10 cellular contexts compared by ENCODE assay signal in the genomic region with DNA sequence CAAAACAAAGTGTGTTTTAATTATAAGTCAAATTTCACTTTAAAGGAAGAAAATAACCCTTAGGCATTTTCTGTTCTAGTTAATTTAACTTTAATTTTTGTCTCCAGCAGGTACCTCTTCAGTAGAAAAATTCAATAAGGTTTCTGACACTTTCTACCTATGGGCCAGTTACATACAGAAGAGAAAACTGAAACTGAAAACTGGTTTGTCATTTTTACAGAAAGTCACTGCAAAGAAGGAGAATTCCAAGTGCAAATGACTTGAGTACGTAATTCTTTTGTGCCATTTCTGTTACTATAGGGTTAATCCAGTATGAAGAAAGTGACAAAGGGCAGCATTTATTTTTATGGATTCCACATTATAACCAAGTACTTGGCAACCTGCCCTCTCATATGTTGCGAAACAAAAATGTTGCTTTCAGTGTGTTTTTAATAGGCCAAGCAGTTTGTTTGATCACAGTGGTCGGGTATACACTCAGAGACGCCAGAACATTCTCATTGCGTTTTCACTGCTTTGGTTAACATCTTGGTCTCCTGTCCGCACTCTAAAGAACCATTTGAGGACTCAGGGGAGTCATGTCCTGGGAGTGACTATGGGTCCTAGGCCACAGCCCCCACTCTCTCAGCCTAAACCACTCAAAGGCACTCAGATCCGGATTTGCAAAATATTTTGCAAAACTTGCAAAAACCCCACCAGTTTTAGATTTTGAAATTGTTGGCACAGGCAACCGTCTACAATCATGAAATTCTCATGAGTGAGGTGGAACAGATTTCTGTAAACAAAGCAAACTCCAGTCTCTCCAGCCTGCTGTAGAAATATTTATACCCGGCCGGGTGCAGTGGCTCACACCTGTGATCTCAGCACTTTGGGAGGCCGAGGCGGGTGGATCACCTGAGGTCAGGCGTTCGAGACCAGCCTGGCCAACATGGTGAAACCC. TPM values are rescaled to one million over a fixed set of nuclear protein-coding genes. Genes with fewer than 3 reads are reported as not detected.
A peak's percentile ranks its signal among the peaks of the same experiment; 100 is the strongest.
DNase-seq lines count a peak whose midpoint lies in the region; ATAC-seq and TF ChIP-seq lines count a peak whose summit lies in the region.
"Had no signal": no experiment of that assay in that cellular context is flagged by ENCODE, and none has a peak within 500 bp of the region (broad histone marks: within the 10 kb centered on the region; RNA-seq: fewer than 3 reads in every experiment).

No MANE protein-coding gene starts in this region.

- POLR2A ChIA-PET in activated CD4-positive, alpha-beta memory T cell treated with anti-CD3 and anti-CD28 coated beads, Interleukin-2, amount 10 ng/mL, durations not matched to agents 7 days and 5 days (lab: Charles Lee): no interaction called here
- POLR2A ChIA-PET in activated CD4-positive, alpha-beta memory T cell treated with anti-CD3 and anti-CD28 coated beads for 36 hours (lab: Charles Lee): no interaction called here

- peak overlapping the region; percentile 21 for H3K27ac Mint-ChIP-seq in activated CD4-positive, alpha-beta memory T cell treated with anti-CD3 and anti-CD28 coated beads, Interleukin-2, amount 10 ng/mL, durations not matched to agents 7 days and 5 days
- H3K27ac Mint-ChIP-seq in activated CD4-positive, alpha-beta memory T cell treated with anti-CD3 and anti-CD28 coated beads for 36 hours: no peak overlapping the region
- H3K27ac Mint-ChIP-seq: CD4-positive, CD25-positive, alpha-beta regulatory T cell had no signal

- H3K27ac ChIP-seq in breast epithelium (peak overlapping the region; percentile 71 to 87), aorta (ENCODE audit: low read depth in 1 of 2, low read length in 2 of 2) (no peak overlapping the region)

- H3K4me3 Mint-ChIP-seq in activated CD4-positive, alpha-beta memory T cell treated with anti-CD3 and anti-CD28 coated beads, Interleukin-2, amount 10 ng/mL, durations not matched to agents 7 days and 5 days: no peak overlapping the region
- H3K4me3 Mint-ChIP-seq in activated CD4-positive, alpha-beta memory T cell treated with anti-CD3 and anti-CD28 coated beads for 36 hours: no peak overlapping the region

- CTCF ChIA-PET in activated CD4-positive, alpha-beta memory T cell treated with anti-CD3 and anti-CD28 coated beads, Interleukin-2, amount 10 ng/mL, durations not matched to agents 7 days and 5 days (lab: Charles Lee): no interaction called here
- CTCF ChIA-PET in activated CD4-positive, alpha-beta memory T cell treated with anti-CD3 and anti-CD28 coated beads for 36 hours (lab: Charles Lee): no interaction called here

- peaks cover 5% of the 10 kb centered on the region for H3K9me3 Mint-ChIP-seq in activated CD4-positive, alpha-beta memory T cell treated with anti-CD3 and anti-CD28 coated beads, Interleukin-2, amount 10 ng/mL, durations not matched to agents 7 days and 5 days
- no peaks in the 10 kb centered on the region for H3K9me3 Mint-ChIP-seq in activated CD4-positive, alpha-beta memory T cell treated with anti-CD3 and anti-CD28 coated beads for 36 hours

- H3K27me3 ChIP-seq in breast epithelium: no peaks in the 10 kb centered on the region
- H3K27me3 ChIP-seq in aorta (ENCODE audit: control insufficient read depth in 1 of 2, insufficient read depth in 2 of 2, low read length in 1 of 2): no peaks in the 10 kb centered on the region

- H3K9me3 ChIP-seq in breast epithelium: no peaks in the 10 kb centered on the region
- H3K9me3 ChIP-seq in aorta (ENCODE audit: control insufficient read depth, low read length): no peaks in the 10 kb centered on the region

- peak; percentile 75 for ATAC-seq in aorta (ENCODE audit: low FRiP score)

- H3K4me1 ChIP-seq in breast epithelium: no peaks in the 10 kb centered on the region
- no peaks in the 10 kb centered on the region for H3K4me1 ChIP-seq in aorta (ENCODE audit: control insufficient read depth in 1 of 2, insufficient read depth in 2 of 2, low read length in 2 of 2)

- no peak for TF ChIP-seq CTCF in breast epithelium (IDR thresholded peaks at IDR 0.05)

- H3K36me3 ChIP-seq in breast epithelium (no peaks in the 10 kb centered on the region), aorta (ENCODE audit: control insufficient read depth in 1 of 2, insufficient read depth in 2 of 2, low read length in 1 of 2) (no peaks in the 10 kb centered on the region)

- H3K4me3 ChIP-seq in breast epithelium (peak overlapping the region in 2 of 3 donors; percentile 4 to 49), aorta (ENCODE audit: low read length in 2 of 2) (peak overlapping the region in 1 of 2 donors; percentile 8)

- H3K27me3 Mint-ChIP-seq in activated CD4-positive, alpha-beta memory T cell treated with anti-CD3 and anti-CD28 coated beads, Interleukin-2, amount 10 ng/mL, durations not matched to agents 7 days and 5 days: no peaks in the 10 kb centered on the region
- no peaks in the 10 kb centered on the region for H3K27me3 Mint-ChIP-seq in activated CD4-positive, alpha-beta memory T cell treated with anti-CD3 and anti-CD28 coated beads for 36 hours
- H3K27me3 Mint-ChIP-seq: CD4-positive, CD25-positive, alpha-beta regulatory T cell had no signal

- DNase-seq in activated CD4-positive, alpha-beta memory T cell treated with anti-CD3 and anti-CD28 coated beads, Interleukin-2, amount 10 ng/mL, durations not matched to agents 7 days and 5 days: no peak
- no peak for DNase-seq in activated CD4-positive, alpha-beta memory T cell treated with anti-CD3 and anti-CD28 coated beads for 36 hours
- DNase-seq in breast epithelium (ENCODE audit: low spot score in 2 of 2) (no peak), lung microvascular endothelial cell (ENCODE audit: low read depth in 2 of 2) (peak; percentile 22 to 37), aorta (no peak), middle frontal gyrus (ENCODE audit: extremely low spot score, low spot score) (no peak), DMS153 (lab: John Stamatoyannopoulos, UW) (no peak), nucleus accumbens (lab: John Stamatoyannopoulos, UW) (no peak)
- DNase-seq: CD4-positive, CD25-positive, alpha-beta regulatory T cell; NCI-H2029 had no signal

- no peak for TF ChIP-seq POLR2A in breast epithelium (IDR thresholded peaks at IDR 0.05)

- peaks cover 13% of the 10 kb centered on the region for H3K36me3 Mint-ChIP-seq in activated CD4-positive, alpha-beta memory T cell treated with anti-CD3 and anti-CD28 coated beads, Interleukin-2, amount 10 ng/mL, durations not matched to agents 7 days and 5 days (ENCODE audit: low read depth)
- no peaks in the 10 kb centered on the region for H3K36me3 Mint-ChIP-seq in activated CD4-positive, alpha-beta memory T cell treated with anti-CD3 and anti-CD28 coated beads for 36 hours
- H3K36me3 Mint-ChIP-seq: CD4-positive, CD25-positive, alpha-beta regulatory T cell had no signal

- intact Hi-C loops in activated CD4-positive, alpha-beta memory T cell treated with anti-CD3 and anti-CD28 coated beads for 36 hours (cut with micrococcal nuclease): no loop called here
- intact Hi-C loops in breast epithelium (cut with DNase I; ENCODE audit: low total_unique reads): no loop called here
- intact Hi-C loops in aorta (cut with DNase I): no loop called here

- 20 to 23% methylated on average over 14 of the region's 14 CpGs for WGBS in aorta, 2 donors

- peaks cover 65% of the 10 kb centered on the region for H3K4me1 Mint-ChIP-seq in activated CD4-positive, alpha-beta memory T cell treated with anti-CD3 and anti-CD28 coated beads, Interleukin-2, amount 10 ng/mL, durations not matched to agents 7 days and 5 days
- peaks cover 29% of the 10 kb centered on the region for H3K4me1 Mint-ChIP-seq in activated CD4-positive, alpha-beta memory T cell treated with anti-CD3 and anti-CD28 coated beads for 36 hours (ENCODE audit: low read depth)

RNA-seq across cellular contexts. Expression of a gene that starts 15.3 kb away (rescaled TPM):
- 100 to 1,000 TPM in 1 of 2 experiments, 10 to 100 TPM in 1; 98.2 to 109 TPM for total RNA-seq in activated CD4-positive, alpha-beta memory T cell treated with anti-CD3 and anti-CD28 coated beads, Interleukin-2, amount 10 ng/mL, durations not matched to agents 7 days and 5 days
- total RNA-seq in activated CD4-positive, alpha-beta memory T cell treated with anti-CD3 and anti-CD28 coated beads for 36 hours: 10 to 100 TPM; 52.0 to 53.1 TPM
- 100 to 1,000 TPM in 1 of 3 donors, 10 to 100 TPM in 2; 66.5 to 104 (median 79.8) TPM for total RNA-seq in breast epithelium
- 17.7 and 32.1 TPM in 2 replicates for total RNA-seq in lung microvascular endothelial cell
- total RNA-seq in aorta: 10 to 100 TPM; 47.4 to 75.7 TPM
- 1 to 10 TPM; 2.8 to 3.5 TPM for polyA plus RNA-seq in aorta

Comparison
In these comparisons a context has a peak if more than half of its experiments do, and no peak if none do; other contexts are left out.
1. DNase-seq: peak in lung microvascular endothelial cell (2 of 2); none in activated CD4-positive, alpha-beta memory T cell treated with anti-CD3 and anti-CD28 coated beads, Interleukin-2, amount 10 ng/mL, durations not matched to agents 7 days and 5 days (single experiment), activated CD4-positive, alpha-beta memory T cell treated with anti-CD3 and anti-CD28 coated beads for 36 hours (single experiment), breast epithelium (0 of 2), aorta (0 of 2), middle frontal gyrus (single experiment), DMS153 (single experiment) and nucleus accumbens (0 of 56).
2. H3K27ac ChIP-seq: peak in breast epithelium (2 of 2); none in aorta (0 of 2).